ENCODE assay signal across 8 cellular contexts in the genomic region with DNA sequence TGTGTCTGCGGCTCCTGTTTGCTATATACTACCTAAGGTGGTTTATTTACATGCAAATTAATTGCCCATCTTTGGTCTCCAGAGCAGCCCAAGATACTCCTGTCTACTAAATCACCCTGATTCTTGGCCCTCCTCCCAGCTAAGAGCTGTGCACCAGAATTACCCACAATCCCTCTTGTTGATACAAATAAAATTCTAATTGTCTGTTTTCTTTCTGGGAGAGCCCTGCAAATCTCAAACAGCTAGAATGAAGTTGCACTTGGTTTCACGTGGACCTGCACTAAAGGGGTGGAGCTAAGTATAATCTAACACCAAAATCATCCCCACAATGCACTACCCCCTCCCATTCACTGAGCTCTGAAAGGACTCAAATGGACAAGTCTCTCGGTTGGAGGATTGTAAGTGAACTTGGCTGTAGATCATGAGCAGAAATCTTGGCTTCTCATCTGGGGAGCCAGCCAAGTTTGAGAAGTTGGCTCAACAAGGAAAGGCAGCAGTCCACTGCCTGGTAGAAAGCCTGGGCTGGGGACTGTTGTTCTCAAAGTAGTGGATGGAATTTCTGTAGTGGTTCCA. TPM values are rescaled to one million over a fixed set of nuclear protein-coding genes. Genes with fewer than 3 reads are reported as not detected.
DNase-seq lines count a peak whose midpoint lies in the region; TF ChIP-seq lines count a peak whose summit lies in the region.

No MANE protein-coding gene starts in this region.

- no peaks in the 10 kb centered on the region for H3F3A ChIP-seq in MM.1S (ENCODE audit: insufficient read depth, low read length)

- H3K9ac ChIP-seq in MM.1S (ENCODE audit: low read length) = no peak overlapping the region
- no peak overlapping the region for H3K9ac ChIP-seq in mesendoderm (ENCODE audit: low read length)

- H3K27ac ChIP-seq in MM.1S (ENCODE audit: low read length) = no peak overlapping the region
- no peak overlapping the region for H3K27ac ChIP-seq in mesendoderm (ENCODE audit: low read depth, low read length)
- H3K27ac ChIP-seq in OCI-LY7 (ENCODE audit: low read depth, low read length, poor library complexity, severe bottlenecking) = no peak overlapping the region

- no peaks in the 10 kb centered on the region for H4K20me1 ChIP-seq in MM.1S (ENCODE audit: insufficient read depth, low read length)
- H4K20me1 ChIP-seq in OCI-LY7 (ENCODE audit: insufficient read depth, low read length) = peaks cover 6% of the 10 kb centered on the region; the same call in 1 of the 2 replicates

- no peak overlapping the region for H2BK15ac ChIP-seq in mesendoderm (replicated peaks; ENCODE audit: low read depth)

- WGBS in mesendoderm (ENCODE audit: extremely low coverage, insufficient coverage, low lambda C conversion rate) = no CpG with 5 or more reads among the region's 3 CpGs

- no TSS peak for BruUV-seq in OCI-LY7 (replicated peaks; lab: Mats Ljungman, UMichigan)

- H3K79me2 ChIP-seq in MM.1S (ENCODE audit: low read length) = peaks cover 48% of the 10 kb centered on the region
- peaks cover 29% of the 10 kb centered on the region for H3K79me2 ChIP-seq in mesendoderm (ENCODE audit: control insufficient read depth, insufficient read depth, low read length)
- H3K79me2 ChIP-seq in OCI-LY7 (ENCODE audit: insufficient read depth, low read depth, low read length) = peaks cover 49% of the 10 kb centered on the region

- no peak overlapping the region for H3K18ac ChIP-seq in mesendoderm (ENCODE audit: low read length)

- H3K4me1 ChIP-seq in MM.1S (ENCODE audit: low read length) (0 out of 2 replicates have a peak, but pooled peaks cover 7% of the 10 kb centered on the region), mesendoderm (ENCODE audit: control insufficient read depth, low read depth, low read length) (no peaks in the 10 kb centered on the region), OCI-LY7 (ENCODE audit: insufficient read depth, low read length, poor library complexity, severe bottlenecking) (peaks cover 21% of the 10 kb centered on the region)

- H2AFZ ChIP-seq in MM.1S (ENCODE audit: low read length) (no peak overlapping the region), OCI-LY7 (ENCODE audit: low read length) (no peak overlapping the region)

- no peaks in the 10 kb centered on the region for H3K36me3 ChIP-seq in MM.1S (replicated peaks; ENCODE audit: insufficient read depth, low read length)
- peaks cover 6% of the 10 kb centered on the region for H3K36me3 ChIP-seq in mesendoderm (ENCODE audit: control insufficient read depth, insufficient read depth, low read length)
- peaks cover 91% of the 10 kb centered on the region for H3K36me3 ChIP-seq in OCI-LY7 (ENCODE audit: insufficient read depth, low read length)

- H3K4me3 ChIP-seq in MM.1S (ENCODE audit: low read length) = no peak overlapping the region
- no peak overlapping the region for H3K4me3 ChIP-seq in mesendoderm (ENCODE audit: low read length)
- H3K4me3 ChIP-seq in OCI-LY7 (ENCODE audit: low read depth, low read length, poor library complexity, severe bottlenecking) = no peak overlapping the region

- CTCF ChIA-PET in OCI-LY7 (lab: Charles Lee; ENCODE audit: unreplicated experiment) = no interaction called here

- no peak overlapping the region for H4K8ac ChIP-seq in mesendoderm (ENCODE audit: low read depth, low read length)

- POLR2A ChIA-PET in OCI-LY7 (lab: Charles Lee) = interaction anchor here (0.7 to 1.8 kb wide), 3 partner anchors 8 to 21 kb away, joined by 3 to 4 read pairs (median 3); no protein-coding TSS in a partner anchor

- H3K27me3 ChIP-seq in MM.1S (replicated peaks; ENCODE audit: insufficient read depth, low read length) = no peaks in the 10 kb centered on the region
- H3K27me3 ChIP-seq in mesendoderm (ENCODE audit: insufficient read depth, low read length, poor library complexity) = no peaks in the 10 kb centered on the region

- H2BK5ac ChIP-seq in mesendoderm (ENCODE audit: low read length) = no peak overlapping the region

- intact Hi-C loops in OCI-LY7 (cut with micrococcal nuclease; ENCODE audit: unreplicated experiment) = no loop called here

- H3K4me2 ChIP-seq in MM.1S (ENCODE audit: low read depth, low read length) = no peak overlapping the region
- no peak overlapping the region for H3K4me2 ChIP-seq in mesendoderm (ENCODE audit: low read length)
- H3K4me2 ChIP-seq in OCI-LY7 (ENCODE audit: low read length) = no peak overlapping the region

- peak; percentile 10 for DNase-seq in NCI-H1436 (lab: John Stamatoyannopoulos, UW)
- no peak for DNase-seq in NCI-H1436 treated with DMSO at 0.1 percent for 48 hours (lab: John Stamatoyannopoulos, UW)
- DNase-seq in anterior cingulate cortex (lab: John Stamatoyannopoulos, UW) = peak in 49 of 58 donors; percentile 11 to 86 (median 52)
- DNase-seq in inferior parietal cortex (ENCODE audit: extremely low spot score) = peak; percentile 61
- DNase-seq in superior temporal gyrus (ENCODE audit: extremely low spot score) = peak; percentile 67
- DNase-seq in MM.1S = no peak
- DNase-seq in mesendoderm = no peak
- DNase-seq in OCI-LY7 (ENCODE audit: low spot score) = no peak

- no peak overlapping the region for H3K56ac ChIP-seq in mesendoderm (ENCODE audit: low read length)

- no peak for TF ChIP-seq CTCF in MM.1S (IDR thresholded peaks at IDR 0.05; ENCODE audit: low read length)
- no peak for TF ChIP-seq CTCF in OCI-LY7 (conservative IDR thresholded peaks at IDR 0.05; ENCODE audit: low read length)

- peaks cover 24% of the 10 kb centered on the region for H3K79me1 ChIP-seq in mesendoderm (ENCODE audit: low read length)

- no peak overlapping the region for H3K23ac ChIP-seq in mesendoderm (ENCODE audit: low read length)

- H2BK120ac ChIP-seq in mesendoderm (ENCODE audit: low read depth, low read length) = no peak overlapping the region

- no peak overlapping the region for H2AK5ac ChIP-seq in mesendoderm (ENCODE audit: low read length)

- no peak overlapping the region for H4K5ac ChIP-seq in mesendoderm (ENCODE audit: low read length)

- H3K9me3 ChIP-seq in MM.1S (replicated peaks; ENCODE audit: insufficient read depth, low read length) = no peaks in the 10 kb centered on the region
- no peaks in the 10 kb centered on the region for H3K9me3 ChIP-seq in OCI-LY7 (ENCODE audit: low read length)

- no peaks in the 10 kb centered on the region for H3K9me2 ChIP-seq in MM.1S (replicated peaks; ENCODE audit: insufficient read depth, low read length)
- H3K9me2 ChIP-seq in OCI-LY7 (ENCODE audit: insufficient read depth, low read length) = no peaks in the 10 kb centered on the region

- H3K4ac ChIP-seq in mesendoderm (ENCODE audit: low read depth, low read length) = no peak overlapping the region

RNA-seq across cellular contexts. Expression of a gene that starts 6.6 kb away (rescaled TPM):
- 46.0 TPM for polyA plus RNA-seq in mesendoderm (2013, experiment 1 of 2)
- 45.3 TPM for polyA plus RNA-seq in mesendoderm (2013, experiment 2 of 2)
- total RNA-seq in OCI-LY7 (2014; rRNA removed; shearing (Covaris generic)) = 49.1 and 58.3 TPM in 2 replicates
- 91.2 and 94.1 TPM in 2 replicates for total RNA-seq in OCI-LY7 (2022)

Comparison
In these comparisons a context has a peak if more than half of its experiments do, and no peak if none do; other contexts are left out.
1. DNase-seq: peak in NCI-H1436 (single experiment), anterior cingulate cortex (49 of 58), inferior parietal cortex (single experiment) and superior temporal gyrus (single experiment); none in NCI-H1436 treated with DMSO at 0.1 percent for 48 hours (single experiment), MM.1S (single experiment), mesendoderm (single experiment) and OCI-LY7 (single experiment).